ENCODE assay signal across 9 cellular contexts in genomic region chr2:55111570-55112228, GRCh38.
DNase-seq lines count a peak whose midpoint lies in the region; ATAC-seq, FAIRE-seq and TF ChIP-seq lines count a peak whose summit lies in the region.
"Had no signal": no experiment of that assay in that cellular context is flagged by ENCODE, and none has a peak within 500 bp of the region (broad histone marks: within the 10 kb centered on the region; RNA-seq: fewer than 3 reads in every experiment).

No MANE protein-coding gene starts in this region.

- H3K4me1 Mint-ChIP-seq in naive thymus-derived CD4-positive, alpha-beta T cell = peaks cover 0 to 5% (median 0%) of the 10 kb centered on the region in 7 donors
- H3K4me1 Mint-ChIP-seq in activated CD4-positive, alpha-beta memory T cell treated with anti-CD3 and anti-CD28 coated beads, Interleukin-2, amount 10 ng/mL, durations not matched to agents 7 days and 5 days = peaks cover 3% of the 10 kb centered on the region
- H3K4me1 Mint-ChIP-seq in activated naive CD4-positive, alpha-beta T cell treated with anti-CD3 and anti-CD28 coated beads for 36 hours (ENCODE audit: low read depth) = no peaks in the 10 kb centered on the region

- intact Hi-C loops in naive thymus-derived CD4-positive, alpha-beta T cell (cut with micrococcal nuclease) = no loop called here
- intact Hi-C loops in activated naive CD4-positive, alpha-beta T cell treated with anti-CD3 and anti-CD28 coated beads for 36 hours (cut with micrococcal nuclease) = no loop called here

- H3K36me3 ChIP-seq in fibroblast of lung (ENCODE audit: control insufficient read depth, insufficient read depth, low read length) = no peaks in the 10 kb centered on the region
- H3K36me3 ChIP-seq in naive thymus-derived CD4-positive, alpha-beta T cell (ENCODE audit: control insufficient read depth in 2 of 3, insufficient read depth in 3 of 3, low read length in 3 of 3) = no peaks in the 10 kb centered on the region

- no peak for TF ChIP-seq CTCF in fibroblast of lung (conservative IDR thresholded peaks at IDR 0.05 in 1 of 2, IDR thresholded peaks at IDR 0.05 in 1 of 2; ENCODE audit: low read depth in 1 of 2, low read length in 2 of 2)

- POLR2A ChIA-PET in naive thymus-derived CD4-positive, alpha-beta T cell (lab: Charles Lee) = no interaction called here
- POLR2A ChIA-PET in activated CD4-positive, alpha-beta memory T cell treated with anti-CD3 and anti-CD28 coated beads, Interleukin-2, amount 10 ng/mL, durations not matched to agents 7 days and 5 days (lab: Charles Lee) = interaction anchor here (1.0 kb wide), 1 partner anchor 22 kb away, joined by 3 read pairs; no protein-coding TSS in a partner anchor

- peak; percentile 90 for FAIRE-seq in HTR-8/SVneo (lab: Jason Lieb, UNC)
- FAIRE-seq: colon had no signal

- H3K27ac ChIP-seq in fibroblast of lung (ENCODE audit: insufficient read depth, low read length) = peak overlapping the region; percentile 95
- no peak overlapping the region for H3K27ac ChIP-seq in naive thymus-derived CD4-positive, alpha-beta T cell (ENCODE audit: low read depth, low read length)

- H3K79me2 ChIP-seq in fibroblast of lung (ENCODE audit: control insufficient read depth, insufficient read depth, low read length) = peaks cover 2% of the 10 kb centered on the region

- CTCF ChIA-PET in naive thymus-derived CD4-positive, alpha-beta T cell (lab: Charles Lee) = interaction anchor here (1.2 kb wide), 1 partner anchor 9 kb away, joined by 3 read pairs; no protein-coding TSS in a partner anchor
- CTCF ChIA-PET in activated CD4-positive, alpha-beta memory T cell treated with anti-CD3 and anti-CD28 coated beads, Interleukin-2, amount 10 ng/mL, durations not matched to agents 7 days and 5 days (lab: Charles Lee) = no interaction called here
- CTCF ChIA-PET in activated naive CD4-positive, alpha-beta T cell treated with anti-CD3 and anti-CD28 coated beads for 36 hours (lab: Charles Lee) = interaction anchor here (0.6 to 1.5 kb wide), 2 partner anchors 63 to 668 kb away, joined by 4 to 5 read pairs; no protein-coding TSS in a partner anchor

- peak; percentile 68 for ATAC-seq in naive thymus-derived CD4-positive, alpha-beta T cell

- DNase-seq in AML-193 (lab: John Stamatoyannopoulos, UW) (peak; percentile 93 to 94), HTR-8/SVneo (ENCODE audit: insufficient read length, low spot score) (peak; percentile 89), SIG-M5 (lab: John Stamatoyannopoulos, UW) (peak; percentile 88), fibroblast of lung (ENCODE audit: low read depth in 2 of 2) (peak; percentile 94 to 98), NK-92 (lab: John Stamatoyannopoulos, UW; ENCODE audit: unreplicated experiment) (no peak)
- DNase-seq in naive thymus-derived CD4-positive, alpha-beta T cell = no peak
- no peak for DNase-seq in activated CD4-positive, alpha-beta memory T cell treated with anti-CD3 and anti-CD28 coated beads, Interleukin-2, amount 10 ng/mL, durations not matched to agents 7 days and 5 days
- DNase-seq in activated naive CD4-positive, alpha-beta T cell treated with anti-CD3 and anti-CD28 coated beads for 36 hours = no peak

- H3K36me3 Mint-ChIP-seq in naive thymus-derived CD4-positive, alpha-beta T cell = no peaks in the 10 kb centered on the region
- H3K36me3 Mint-ChIP-seq in activated CD4-positive, alpha-beta memory T cell treated with anti-CD3 and anti-CD28 coated beads, Interleukin-2, amount 10 ng/mL, durations not matched to agents 7 days and 5 days (ENCODE audit: low read depth) = no peaks in the 10 kb centered on the region
- no peaks in the 10 kb centered on the region for H3K36me3 Mint-ChIP-seq in activated naive CD4-positive, alpha-beta T cell treated with anti-CD3 and anti-CD28 coated beads for 36 hours (ENCODE audit: low read depth)

- H3K9me3 Mint-ChIP-seq in naive thymus-derived CD4-positive, alpha-beta T cell = no peaks in the 10 kb centered on the region
- H3K9me3 Mint-ChIP-seq in activated CD4-positive, alpha-beta memory T cell treated with anti-CD3 and anti-CD28 coated beads, Interleukin-2, amount 10 ng/mL, durations not matched to agents 7 days and 5 days = no peaks in the 10 kb centered on the region
- H3K9me3 Mint-ChIP-seq in activated naive CD4-positive, alpha-beta T cell treated with anti-CD3 and anti-CD28 coated beads for 36 hours = no peaks in the 10 kb centered on the region

- H4K20me1 ChIP-seq in fibroblast of lung (ENCODE audit: control insufficient read depth, extremely low read depth, insufficient read depth, low read length) = no peaks in the 10 kb centered on the region

- H3K4me1 ChIP-seq in fibroblast of lung (ENCODE audit: control insufficient read depth, extremely low read depth, insufficient read depth, low read length) = peaks cover 45% of the 10 kb centered on the region
- H3K4me1 ChIP-seq in naive thymus-derived CD4-positive, alpha-beta T cell (ENCODE audit: control insufficient read depth in 2 of 2, insufficient read depth in 2 of 2, low read length in 2 of 2) = no peaks in the 10 kb centered on the region

- H3K4me3 ChIP-seq in fibroblast of lung (replicated peaks in 1 of 4; ENCODE audit: control extremely low read depth in 1 of 4, insufficient read depth in 1 of 4, low read depth in 3 of 4, low read length in 4 of 4) = peak overlapping the region in 2 of 4 experiments; percentile 11 to 38
- no peak overlapping the region for H3K4me3 ChIP-seq in naive thymus-derived CD4-positive, alpha-beta T cell (ENCODE audit: low read length)

- no peak overlapping the region for H3K4me3 Mint-ChIP-seq in naive thymus-derived CD4-positive, alpha-beta T cell
- no peak overlapping the region for H3K4me3 Mint-ChIP-seq in activated CD4-positive, alpha-beta memory T cell treated with anti-CD3 and anti-CD28 coated beads, Interleukin-2, amount 10 ng/mL, durations not matched to agents 7 days and 5 days
- no peak overlapping the region for H3K4me3 Mint-ChIP-seq in activated naive CD4-positive, alpha-beta T cell treated with anti-CD3 and anti-CD28 coated beads for 36 hours

- peak overlapping the region; percentile 75 for H3K4me2 ChIP-seq in fibroblast of lung (ENCODE audit: extremely low read depth, insufficient read depth, low read length)

- H3K9me3 ChIP-seq in fibroblast of lung (ENCODE audit: control insufficient read depth, insufficient read depth, low read depth, low read length) = no peaks in the 10 kb centered on the region
- no peaks in the 10 kb centered on the region for H3K9me3 ChIP-seq in naive thymus-derived CD4-positive, alpha-beta T cell (ENCODE audit: control insufficient read depth in 2 of 3, low read length in 3 of 3)

- H3K27ac Mint-ChIP-seq in naive thymus-derived CD4-positive, alpha-beta T cell = no peak overlapping the region
- no peak overlapping the region for H3K27ac Mint-ChIP-seq in activated CD4-positive, alpha-beta memory T cell treated with anti-CD3 and anti-CD28 coated beads, Interleukin-2, amount 10 ng/mL, durations not matched to agents 7 days and 5 days
- H3K27ac Mint-ChIP-seq in activated naive CD4-positive, alpha-beta T cell treated with anti-CD3 and anti-CD28 coated beads for 36 hours = no peak overlapping the region

- no peak overlapping the region for H2AFZ ChIP-seq in fibroblast of lung (ENCODE audit: low read length)

- no peaks in the 10 kb centered on the region for H3K27me3 ChIP-seq in fibroblast of lung (ENCODE audit: control insufficient read depth, insufficient read depth, low read length)
- H3K27me3 ChIP-seq in naive thymus-derived CD4-positive, alpha-beta T cell (ENCODE audit: control insufficient read depth in 2 of 2, insufficient read depth in 2 of 2, low read length in 2 of 2) = no peaks in the 10 kb centered on the region

- H3K9ac ChIP-seq in fibroblast of lung (ENCODE audit: insufficient read depth, low read length) = peak overlapping the region; percentile 41

- no peaks in the 10 kb centered on the region for H3K27me3 Mint-ChIP-seq in naive thymus-derived CD4-positive, alpha-beta T cell
- no peaks in the 10 kb centered on the region for H3K27me3 Mint-ChIP-seq in activated CD4-positive, alpha-beta memory T cell treated with anti-CD3 and anti-CD28 coated beads, Interleukin-2, amount 10 ng/mL, durations not matched to agents 7 days and 5 days
- H3K27me3 Mint-ChIP-seq in activated naive CD4-positive, alpha-beta T cell treated with anti-CD3 and anti-CD28 coated beads for 36 hours (ENCODE audit: low read depth) = no peaks in the 10 kb centered on the region

Comparison
In these comparisons a context has a peak if more than half of its experiments do, and no peak if none do; other contexts are left out.
1. DNase-seq: peak in AML-193 (2 of 2), HTR-8/SVneo (single experiment), SIG-M5 (single experiment) and fibroblast of lung (2 of 2); none in naive thymus-derived CD4-positive, alpha-beta T cell (0 of 9), activated CD4-positive, alpha-beta memory T cell treated with anti-CD3 and anti-CD28 coated beads, Interleukin-2, amount 10 ng/mL, durations not matched to agents 7 days and 5 days (single experiment), activated naive CD4-positive, alpha-beta T cell treated with anti-CD3 and anti-CD28 coated beads for 36 hours (single experiment) and NK-92 (single experiment).